Comparison of ENCODE assay signal across 1 cellular context in genomic region chr7:130144632-130145171, GRCh38.
A peak's percentile ranks its signal among the peaks of the same experiment; 100 is the strongest.
TF ChIP-seq lines count a peak whose summit lies in the region.

No MANE protein-coding gene starts in this region.

TF ChIP-seq in HepG2, 621 proteins besides CTCF, POLR2A, EP300 and RAD21 (continued from another document):
- no peak for TF ChIP-seq MXD3 (CRISPR knock-in tag; IDR thresholded peaks at IDR 0.05)
- TF ChIP-seq BHLHE40 (IDR thresholded peaks at IDR 0.05; ENCODE audit: low read length), result no peak
- TF ChIP-seq PLRG1 (conservative IDR thresholded peaks at IDR 0.05), result no peak
- peak; percentile 39 for TF ChIP-seq ASH2L (IDR thresholded peaks at IDR 0.05; ENCODE audit: insufficient read length, low read depth, low read length)
- peak; percentile 45 for TF ChIP-seq TEAD3 (CRISPR knock-in tag; optimal IDR thresholded peaks at IDR 0.05; ENCODE audit: borderline replicate concordance)
- no peak for TF ChIP-seq ZNF782 (CRISPR knock-in tag; IDR thresholded peaks at IDR 0.05; ENCODE audit: borderline replicate concordance)
